ENCODE assay signal across 9 cellular contexts in genomic region chr19:1093811-1094553, GRCh38. TPM values are rescaled to one million over a fixed set of nuclear protein-coding genes. Genes with fewer than 3 reads are reported as not detected.
DNase-seq lines count a peak whose midpoint lies in the region; ATAC-seq and TF ChIP-seq lines count a peak whose summit lies in the region.
"Had no signal": no experiment of that assay in that cellular context is flagged by ENCODE, and none has a peak within 500 bp of the region (broad histone marks: within the 10 kb centered on the region; RNA-seq: fewer than 3 reads in every experiment).

No MANE protein-coding gene starts in this region.

- peaks cover 6% of the 10 kb centered on the region for H3K36me3 ChIP-seq in ES-I3 (ENCODE audit: insufficient read depth, low read length)
- peaks cover 23% of the 10 kb centered on the region for H3K36me3 ChIP-seq in SJCRH30

- no peaks in the 10 kb centered on the region for H3K27me3 Mint-ChIP-seq in progenitor cell of endocrine pancreas

- H3K27me3 ChIP-seq in SJCRH30 = no peaks in the 10 kb centered on the region

- no peak overlapping the region for H3K27ac ChIP-seq in SJCRH30

- no peak for TF ChIP-seq CTCF in fibroblast of pulmonary artery (IDR thresholded peaks at IDR 0.05; ENCODE audit: low read length, missing control alignments)
- TF ChIP-seq CTCF in progenitor cell of endocrine pancreas (IDR thresholded peaks at IDR 0.05; ENCODE audit: unreplicated experiment) = no peak

- ATAC-seq in GM18868 (IDR thresholded peaks at IDR 0.05; ENCODE audit: unreplicated experiment) = no peak

- DNase-seq in SJCRH30 (no peak), fibroblast of pulmonary artery (ENCODE audit: low read depth) (no peak), progenitor cell of endocrine pancreas (ENCODE audit: low spot score, unreplicated experiment) (no peak), Kasumi-1 (lab: John Stamatoyannopoulos, UW) (no peak), head of caudate nucleus (no peak)
- no peak for DNase-seq in stimulated activated naive CD4-positive, alpha-beta T cell (lab: John Stamatoyannopoulos, UW)
- DNase-seq: activated CD4-positive, CD25-positive, alpha-beta regulatory T cell treated with anti-CD3 and anti-CD28 coated beads, Interleukin-2, amount 50 U/mL, for 72 hours had no signal

- H3K27ac Mint-ChIP-seq in progenitor cell of endocrine pancreas = peak overlapping the region; percentile 74

- no peaks in the 10 kb centered on the region for H3K36me3 Mint-ChIP-seq in progenitor cell of endocrine pancreas (ENCODE audit: insufficient read depth)

- H3K4me1 ChIP-seq in ES-I3 (ENCODE audit: insufficient read depth, low read length) = no peaks in the 10 kb centered on the region; the same call in 1 of the 2 replicates
- H3K4me1 ChIP-seq in SJCRH30 = no peaks in the 10 kb centered on the region

- H3K4me3 ChIP-seq in SJCRH30 (peak overlapping the region; percentile 74), fibroblast of pulmonary artery (replicated peaks; ENCODE audit: low read depth, low read length) (peak overlapping the region; percentile 90)

- H3K4me1 Mint-ChIP-seq in progenitor cell of endocrine pancreas (ENCODE audit: low read depth) = peaks cover 27% of the 10 kb centered on the region

- H3K9me3 Mint-ChIP-seq in progenitor cell of endocrine pancreas (ENCODE audit: low read depth) = no peaks in the 10 kb centered on the region

- H3K4me3 Mint-ChIP-seq in progenitor cell of endocrine pancreas (ENCODE audit: low read depth) = peak overlapping the region; percentile 88

- H3K9me3 ChIP-seq in ES-I3 (ENCODE audit: control insufficient read depth, insufficient read depth, low read length) (no peaks in the 10 kb centered on the region), SJCRH30 (replicated peaks) (no peaks in the 10 kb centered on the region)

- H3K9ac ChIP-seq in ES-I3 (ENCODE audit: low read depth, low read length) = peak overlapping the region; percentile 83

- intact Hi-C loops in head of caudate nucleus (cut with DNase I) = no loop called here

RNA-seq across cellular contexts. Expression of gene POLR2E, which starts 1.2 kb away (rescaled TPM):
- total RNA-seq in SJCRH30 (2014; rRNA removed; shearing (Covaris generic)) = 176 and 183 TPM in 2 replicates
- 161 TPM in 2 replicates for total RNA-seq in progenitor cell of endocrine pancreas

RNA-seq across cellular contexts. Expression of gene GPX4, which starts 9.8 kb away (rescaled TPM):
- total RNA-seq in SJCRH30 (2014; rRNA removed; shearing (Covaris generic)) = 232 and 290 TPM in 2 replicates
- 231 and 236 TPM in 2 replicates for total RNA-seq in progenitor cell of endocrine pancreas

RNA-seq across cellular contexts. Expression of gene ARHGAP45, which starts 27.0 kb away (rescaled TPM):
- 2.9 TPM in 2 replicates for total RNA-seq in SJCRH30 (2014; rRNA removed; shearing (Covaris generic))
- total RNA-seq in progenitor cell of endocrine pancreas = 6.1 and 8.1 TPM in 2 replicates

RNA-seq across cellular contexts. Expression of gene ABCA7, which starts 54.1 kb away (rescaled TPM):
- 7.8 and 11.0 TPM in 2 replicates for total RNA-seq in SJCRH30 (2014; rRNA removed; shearing (Covaris generic))
- 54.6 and 57.3 TPM in 2 replicates for total RNA-seq in progenitor cell of endocrine pancreas
